18 cellular contexts compared by ENCODE assay signal in genomic region chr9:134428559-134428958, GRCh38.
"Had no signal": no experiment of that assay in that cellular context is flagged by ENCODE, and none has a peak within 500 bp of the region (broad histone marks: within the 10 kb centered on the region; RNA-seq: fewer than 3 reads in every experiment).

No MANE protein-coding gene starts in this region.

- H3K27ac Mint-ChIP-seq: naive thymus-derived CD4-positive, alpha-beta T cell had no signal

- H3K27me3 ChIP-seq: colonic mucosa, dorsolateral prefrontal cortex, esophagus muscularis mucosa, foreskin keratinocyte, heart right ventricle, left lung had no signal

- H3K9me3 Mint-ChIP-seq: naive thymus-derived CD4-positive, alpha-beta T cell had no signal

- H3K27ac ChIP-seq: colonic mucosa, esophagus muscularis mucosa, foreskin keratinocyte, heart right ventricle, left lung, lower lobe of right lung had no signal

- H3K4me3 ChIP-seq: colonic mucosa, dorsolateral prefrontal cortex, esophagus muscularis mucosa, heart right ventricle, left lung, lower lobe of right lung had no signal

- H3K4me1 Mint-ChIP-seq: naive thymus-derived CD4-positive, alpha-beta T cell had no signal

- H3K27me3 Mint-ChIP-seq: naive thymus-derived CD4-positive, alpha-beta T cell had no signal

- H3K4me1 ChIP-seq: colonic mucosa, foreskin keratinocyte had no signal

- H3K9me3 ChIP-seq: colonic mucosa, esophagus muscularis mucosa, heart right ventricle, left lung, lower lobe of right lung had no signal

- ATAC-seq: foreskin keratinocyte; heart right ventricle; left cardiac atrium; left lung; left ventricle myocardium superior; lower lobe of right lung; naive thymus-derived CD4-positive, alpha-beta T cell had no signal

- H3K36me3 ChIP-seq: colonic mucosa had no signal

- DNase-seq: colonic mucosa; dermis blood vessel endothelial cell; dorsolateral prefrontal cortex; effector CD4-positive, alpha-beta T cell; effector memory CD4-positive, alpha-beta T cell; foreskin keratinocyte; glutamatergic neuron; head of caudate nucleus; heart right ventricle; hippocampal formation; left cardiac atrium; left lung; left ventricle myocardium superior; lower lobe of right lung; mesendoderm; midbrain; naive thymus-derived CD4-positive, alpha-beta T cell had no signal

- H3K4me3 Mint-ChIP-seq: naive thymus-derived CD4-positive, alpha-beta T cell had no signal
